1 cellular context compared by ENCODE assay signal in genomic region chr3:51588724-51589123, GRCh38.
TF ChIP-seq lines count a peak whose summit lies in the region.

No MANE protein-coding gene starts in this region.

TF ChIP-seq in GM23338, 12 proteins besides CTCF, POLR2A, EP300 and RAD21 (continued from another document):
- TF ChIP-seq ZNF331 (CRISPR knock-in tag; IDR thresholded peaks at IDR 0.05; ENCODE audit: low read depth) (no peak), ZNF462 (CRISPR knock-in tag; IDR thresholded peaks at IDR 0.05) (no peak), NANOG (IDR thresholded peaks at IDR 0.05; ENCODE audit: borderline replicate concordance) (no peak), REST (IDR thresholded peaks at IDR 0.05; ENCODE audit: unreplicated experiment) (no peak), POLR2AphosphoS5 (IDR thresholded peaks at IDR 0.05; ENCODE audit: low read depth) (no peak), ETS1 (IDR thresholded peaks at IDR 0.05) (no peak), CREB1 (CRISPR knock-in tag; IDR thresholded peaks at IDR 0.05; ENCODE audit: low read depth) (no peak), EZH2 (IDR thresholded peaks at IDR 0.05; ENCODE audit: low read depth, unreplicated experiment) (no peak), ZNF114 (CRISPR knock-in tag; IDR thresholded peaks at IDR 0.05) (no peak)
TF ChIP-seq in GM23338: peak in this region for 0.
